Comparison of ENCODE assay signal across 14 cellular contexts in the genomic region with DNA sequence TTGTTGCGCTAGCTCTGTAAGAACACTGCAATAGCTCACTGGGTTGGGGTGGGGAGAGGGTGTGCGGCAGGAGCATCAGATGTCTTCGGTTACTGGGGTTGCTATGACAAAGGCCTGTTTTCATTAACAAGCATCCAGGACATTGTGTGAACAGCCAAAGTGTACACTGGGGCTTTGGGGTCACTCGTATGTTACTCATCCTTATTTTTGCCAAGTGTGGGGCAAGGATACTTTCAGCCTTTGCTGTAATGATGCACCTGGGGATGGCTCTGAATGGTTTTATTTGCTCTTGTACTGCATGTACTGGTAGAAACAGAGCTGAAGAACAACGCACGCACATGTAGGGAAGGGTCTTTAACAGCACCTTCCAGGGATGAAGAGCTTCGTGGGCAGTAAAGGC.
DNase-seq lines count a peak whose midpoint lies in the region; ATAC-seq and TF ChIP-seq lines count a peak whose summit lies in the region.
"Had no signal": no experiment of that assay in that cellular context is flagged by ENCODE, and none has a peak within 500 bp of the region (broad histone marks: within the 10 kb centered on the region; RNA-seq: fewer than 3 reads in every experiment).

No MANE protein-coding gene starts in this region.

- peaks cover 100% of the 10 kb centered on the region for H3K4me1 ChIP-seq in left ventricle myocardium inferior

- H3K27me3 Mint-ChIP-seq in activated naive CD8-positive, alpha-beta T cell treated with anti-CD3 and anti-CD28 coated beads for 36 hours, result no peaks in the 10 kb centered on the region
- no peaks in the 10 kb centered on the region for H3K27me3 Mint-ChIP-seq in stimulated activated memory B cell treated with anti-CD40 and anti-IgM and Interleukin-4, amounts not matched to agents 10 μg/mL and 1 μg/mL and 100 μg/mL, for 72 hours

- H3K36me3 Mint-ChIP-seq in activated naive CD8-positive, alpha-beta T cell treated with anti-CD3 and anti-CD28 coated beads for 36 hours, result peaks cover 29% of the 10 kb centered on the region
- H3K36me3 Mint-ChIP-seq in stimulated activated memory B cell treated with anti-CD40 and anti-IgM and Interleukin-4, amounts not matched to agents 10 μg/mL and 1 μg/mL and 100 μg/mL, for 72 hours, result peaks cover 16% of the 10 kb centered on the region

- no peaks in the 10 kb centered on the region for H3K9me3 ChIP-seq in left ventricle myocardium inferior (replicated peaks)
- H3K9me3 ChIP-seq in MG63, result no peaks in the 10 kb centered on the region

- peaks cover 63% of the 10 kb centered on the region for H3K4me1 Mint-ChIP-seq in activated naive CD8-positive, alpha-beta T cell treated with anti-CD3 and anti-CD28 coated beads for 36 hours
- peaks cover 29% of the 10 kb centered on the region for H3K4me1 Mint-ChIP-seq in stimulated activated memory B cell treated with anti-CD40 and anti-IgM and Interleukin-4, amounts not matched to agents 10 μg/mL and 1 μg/mL and 100 μg/mL, for 72 hours

- H3K27me3 ChIP-seq in left ventricle myocardium inferior (ENCODE audit: low read depth), result no peaks in the 10 kb centered on the region
- no peaks in the 10 kb centered on the region for H3K27me3 ChIP-seq in MG63

- TF ChIP-seq CTCF in left ventricle myocardium inferior (IDR thresholded peaks at IDR 0.05; ENCODE audit: borderline replicate concordance), result no peak

- no peak for ATAC-seq in stimulated activated memory B cell treated with anti-CD40 and anti-IgM and Interleukin-4, amounts not matched to agents 10 μg/mL and 1 μg/mL and 100 μg/mL, for 72 hours

- H3K36me3 ChIP-seq in left ventricle myocardium inferior, result peaks cover 13% of the 10 kb centered on the region
- H3K36me3 ChIP-seq in MG63, result peaks cover 28% of the 10 kb centered on the region

- peak overlapping the region; percentile 92 for H3K27ac ChIP-seq in left ventricle myocardium inferior (replicated peaks)
- H3K27ac ChIP-seq: KMS-11 had no signal

- peak; percentile 7 for DNase-seq in GM04503 (ENCODE audit: low read depth)
- no peak for DNase-seq in activated naive CD8-positive, alpha-beta T cell treated with anti-CD3 and anti-CD28 coated beads for 36 hours
- peak; percentile 40 for DNase-seq in left ventricle myocardium inferior
- no peak for DNase-seq in T-helper 1 cell
- no peak for DNase-seq in stimulated activated naive CD4-positive, alpha-beta T cell (lab: John Stamatoyannopoulos, UW)
- DNase-seq in MG63, result no peak
- DNase-seq: activated naive CD4-positive, alpha-beta T cell treated with Interleukin-2 at 50 U/mL for 16 hours; EL; midbrain; NCI-H1694; NCI-H774; T1000 had no signal

- H3K9me3 Mint-ChIP-seq in activated naive CD8-positive, alpha-beta T cell treated with anti-CD3 and anti-CD28 coated beads for 36 hours, result no peaks in the 10 kb centered on the region
- H3K9me3 Mint-ChIP-seq in stimulated activated memory B cell treated with anti-CD40 and anti-IgM and Interleukin-4, amounts not matched to agents 10 μg/mL and 1 μg/mL and 100 μg/mL, for 72 hours, result no peaks in the 10 kb centered on the region

- no peak overlapping the region for H3K4me3 Mint-ChIP-seq in activated naive CD8-positive, alpha-beta T cell treated with anti-CD3 and anti-CD28 coated beads for 36 hours
- no peak overlapping the region for H3K4me3 Mint-ChIP-seq in stimulated activated memory B cell treated with anti-CD40 and anti-IgM and Interleukin-4, amounts not matched to agents 10 μg/mL and 1 μg/mL and 100 μg/mL, for 72 hours

- peak overlapping the region; percentile 31 for H3K27ac Mint-ChIP-seq in activated naive CD8-positive, alpha-beta T cell treated with anti-CD3 and anti-CD28 coated beads for 36 hours
- peak overlapping the region; percentile 30 for H3K27ac Mint-ChIP-seq in stimulated activated memory B cell treated with anti-CD40 and anti-IgM and Interleukin-4, amounts not matched to agents 10 μg/mL and 1 μg/mL and 100 μg/mL, for 72 hours

- H3K4me3 ChIP-seq in left ventricle myocardium inferior (no peak overlapping the region), MG63 (no peak overlapping the region)

- intact Hi-C loops in left ventricle myocardium inferior (cut with micrococcal nuclease), result loop anchor here (10.0 kb wide), 2 partner anchors 228 to 308 kb away; no protein-coding TSS in a partner anchor

Comparison
In these comparisons a context has a peak if more than half of its experiments do, and no peak if none do; other contexts are left out.
1. DNase-seq: peak in GM04503 (single experiment) and left ventricle myocardium inferior (single experiment); none in activated naive CD8-positive, alpha-beta T cell treated with anti-CD3 and anti-CD28 coated beads for 36 hours (single experiment), T-helper 1 cell (0 of 5), stimulated activated naive CD4-positive, alpha-beta T cell (0 of 6) and MG63 (single experiment).